ENCODE assay signal across 8 cellular contexts in genomic region chr3:133038089-133038730, GRCh38. TPM values are rescaled to one million over a fixed set of nuclear protein-coding genes. Genes with fewer than 3 reads are reported as not detected.
DNase-seq lines count a peak whose midpoint lies in the region; ATAC-seq and TF ChIP-seq lines count a peak whose summit lies in the region.

TSS of gene TMEM108 (plus strand) at chr3:133038391.

- H3K36me3 ChIP-seq in cardiac muscle cell: no peaks in the 10 kb centered on the region

- peaks cover 37% of the 10 kb centered on the region for H3K27me3 Mint-ChIP-seq in activated naive CD8-positive, alpha-beta T cell

- no peaks in the 10 kb centered on the region for H3K9me3 ChIP-seq in cardiac muscle cell (ENCODE audit: low read depth)

- no peak within 1 kb of the TSS for H3K27ac Mint-ChIP-seq in activated naive CD8-positive, alpha-beta T cell

- no peak within 1 kb of the TSS for H3K27ac ChIP-seq in cardiac muscle cell

- peaks cover 43% of the 10 kb centered on the region for H3K27me3 ChIP-seq in cardiac muscle cell

- H3K4me3 ChIP-seq in cardiac muscle cell: peak within 1 kb of the TSS; percentile 38

- H3K4me1 ChIP-seq in cardiac muscle cell (ENCODE audit: low read depth): peaks cover 5% of the 10 kb centered on the region

- ATAC-seq in Right ventricle myocardium inferior: peak; percentile 86

- TF ChIP-seq CTCF in cardiac muscle cell (IDR thresholded peaks at IDR 0.05; ENCODE audit: low read depth, low read length): no peak

- H3K36me3 Mint-ChIP-seq in activated naive CD8-positive, alpha-beta T cell: no peaks in the 10 kb centered on the region

- intact Hi-C loops in Right ventricle myocardium inferior (cut with DNase I): no loop called here
- intact Hi-C loops in cardiac septum (cut with DNase I): no loop called here

- DNase-seq in Right ventricle myocardium inferior (ENCODE audit: missing footprints): peak; percentile 88
- DNase-seq in cardiac septum (ENCODE audit: low spot score): no peak
- DNase-seq in NCI-H2196 (lab: John Stamatoyannopoulos, UW; ENCODE audit: unreplicated experiment): peak; percentile 96
- DNase-seq in cardiac muscle cell (ENCODE audit: low read depth in 1 of 2, low spot score in 1 of 2): peak; percentile 61 to 93
- DNase-seq in nucleus accumbens (lab: John Stamatoyannopoulos, UW): peak in 55 of 56 donors; percentile 29 to 93 (median 79)
- DNase-seq in Kasumi-1 (lab: John Stamatoyannopoulos, UW): no peak
- DNase-seq in AML-193 (lab: John Stamatoyannopoulos, UW): no peak

- no peaks in the 10 kb centered on the region for H3K9me3 Mint-ChIP-seq in activated naive CD8-positive, alpha-beta T cell (ENCODE audit: low read depth)

- H3K4me1 Mint-ChIP-seq in activated naive CD8-positive, alpha-beta T cell (ENCODE audit: low read depth): peaks cover 12% of the 10 kb centered on the region

- peak within 1 kb of the TSS; percentile 52 for H3K4me3 Mint-ChIP-seq in activated naive CD8-positive, alpha-beta T cell

RNA-seq across cellular contexts. Expression of gene TMEM108, which starts in this region (rescaled TPM):
- 2.2 TPM for total RNA-seq in Right ventricle myocardium inferior
- total RNA-seq in cardiac septum: 1.3 TPM
- total RNA-seq in cardiac muscle cell: 0.49 and 1.6 TPM in 2 replicates
- 0.06 and 1.0 TPM in 2 replicates for polyA plus RNA-seq in cardiac muscle cell

Comparison
In these comparisons a context has a peak if more than half of its experiments do, and no peak if none do; other contexts are left out.
1. DNase-seq: peak in Right ventricle myocardium inferior (single experiment), NCI-H2196 (single experiment), cardiac muscle cell (2 of 2) and nucleus accumbens (55 of 56); none in cardiac septum (single experiment), Kasumi-1 (0 of 2) and AML-193 (0 of 2).